Comparison of ENCODE assay signal across 12 cellular contexts in genomic region chr14:102071283-102071998, GRCh38. TPM values are rescaled to one million over a fixed set of nuclear protein-coding genes. Genes with fewer than 3 reads are reported as not detected.
A peak's percentile ranks its signal among the peaks of the same experiment; 100 is the strongest.
DNase-seq lines count a peak whose midpoint lies in the region; ATAC-seq, FAIRE-seq and TF ChIP-seq lines count a peak whose summit lies in the region.
"Had no signal": no experiment of that assay in that cellular context is flagged by ENCODE, and none has a peak within 500 bp of the region (broad histone marks: within the 10 kb centered on the region; RNA-seq: fewer than 3 reads in every experiment).

No MANE protein-coding gene starts in this region.

- H3K79me1 ChIP-seq in H1 (ENCODE audit: low read depth, low read length), result no peaks in the 10 kb centered on the region

- no peaks in the 10 kb centered on the region for H3K27me3 ChIP-seq in H1 (replicated peaks in 1 of 4; ENCODE audit: control insufficient read depth in 3 of 4, extremely low read depth in 1 of 4, insufficient read depth in 3 of 4, low read length in 3 of 4)

- H3K27me3 Mint-ChIP-seq in Calu3 (ENCODE audit: unreplicated experiment) (no peaks in the 10 kb centered on the region), natural killer cell (ENCODE audit: low read depth in 2 of 2) (no peaks in the 10 kb centered on the region)
- H3K27me3 Mint-ChIP-seq: naive thymus-derived CD8-positive, alpha-beta T cell; stimulated activated naive CD8-positive, alpha-beta T cell treated with anti-CD3 and anti-CD28 coated beads, Interleukin-15, Interleukin-2, amounts not matched to agents 100 ng/mL and 50 ng/mL, for 24 hours had no signal

- H3K4me1 Mint-ChIP-seq in Calu3 (ENCODE audit: low read depth, unreplicated experiment) (peaks cover 12% of the 10 kb centered on the region), natural killer cell (peaks cover 11% of the 10 kb centered on the region in 2 donors)

- no peak overlapping the region for H3K4ac ChIP-seq in H1 (replicated peaks; ENCODE audit: insufficient read length, low read depth, low read length)

- no peak overlapping the region for H3K9ac ChIP-seq in H1 (replicated peaks in 1 of 4; ENCODE audit: extremely low read depth in 1 of 4, low read depth in 3 of 4, low read length in 3 of 4)

- H3K9me3 ChIP-seq in H1 (ENCODE audit: insufficient read depth in 2 of 2, low read depth in 1 of 2, low read length in 1 of 2), result no peaks in the 10 kb centered on the region

- H3K27ac Mint-ChIP-seq in Calu3 (ENCODE audit: unreplicated experiment) (peak overlapping the region; percentile 98), natural killer cell (peak overlapping the region; percentile 7 to 52)
- H3K27ac Mint-ChIP-seq: stimulated activated naive CD8-positive, alpha-beta T cell treated with anti-CD3 and anti-CD28 coated beads, Interleukin-15, Interleukin-2, amounts not matched to agents 100 ng/mL and 50 ng/mL, for 24 hours had no signal

- TF ChIP-seq CTCF in Calu3 (IDR thresholded peaks at IDR 0.05; ENCODE audit: unreplicated experiment) (no peak), RWPE1 (conservative IDR thresholded peaks at IDR 0.05; ENCODE audit: low read depth) (no peak), H1 (IDR thresholded peaks at IDR 0.05; ENCODE audit: control extremely low read depth in 1 of 3, insufficient read depth in 1 of 3, low read depth in 1 of 3, low read length in 3 of 3) (no peak), natural killer cell (IDR thresholded peaks at IDR 0.05) (no peak)

- no peak overlapping the region for H4K91ac ChIP-seq in H1 (replicated peaks; ENCODE audit: insufficient read length, low read length)

- no peak for TF ChIP-seq EP300 in H1 (IDR thresholded peaks at IDR 0.05; ENCODE audit: borderline replicate concordance in 1 of 2, low read depth in 2 of 2, low read length in 2 of 2)

- no peak overlapping the region for H3K4me2 ChIP-seq in H1 (ENCODE audit: insufficient read depth in 1 of 2, low read depth in 2 of 2, low read length in 2 of 2)

- H2BK12ac ChIP-seq in H1 (ENCODE audit: low read depth, low read length), result no peak overlapping the region

- H3K27ac ChIP-seq in RWPE1 (peak overlapping the region; percentile 63), H1 (ENCODE audit: low read depth, low read length) (no peak overlapping the region)
- H3K27ac ChIP-seq: VCaP had no signal

- no peak overlapping the region for H2BK20ac ChIP-seq in H1 (ENCODE audit: low read length)

- ATAC-seq in natural killer cell, result peak in 2 of 3 donors; percentile 53 to 54
- ATAC-seq: naive thymus-derived CD8-positive, alpha-beta T cell had no signal

- no peak overlapping the region for H3K14ac ChIP-seq in H1 (ENCODE audit: insufficient read length)

- H3K4me1 ChIP-seq in H1 (replicated peaks in 1 of 4; ENCODE audit: control insufficient read depth in 3 of 4, insufficient read depth in 4 of 4, low read length in 3 of 4), result no peaks in the 10 kb centered on the region

- FAIRE-seq in H1 (lab: Jason Lieb, UNC), result no peak

- no peaks in the 10 kb centered on the region for H3K36me3 ChIP-seq in H1 (ENCODE audit: control insufficient read depth in 2 of 4, insufficient read depth in 4 of 4, low read length in 3 of 4)

- POLR2A ChIA-PET in RWPE1 (lab: Yijun Ruan, JAX; ENCODE audit: low non-redundant PET), result no interaction called here
- POLR2A ChIA-PET in H1 (lab: Charles Lee; ENCODE audit: partially characterized antibody), result no interaction called here

- no peaks in the 10 kb centered on the region for H3K79me2 ChIP-seq in H1 (ENCODE audit: control insufficient read depth in 1 of 2, insufficient read depth in 2 of 2, low read length in 2 of 2)

- H3K18ac ChIP-seq in H1 (ENCODE audit: extremely low read depth, low read length), result no peak overlapping the region

- intact Hi-C loops in Calu3 (cut with micrococcal nuclease; ENCODE audit: unreplicated experiment) (no loop called here), natural killer cell (cut with micrococcal nuclease) (no loop called here)

- H4K5ac ChIP-seq in H1 (ENCODE audit: insufficient read length, low read depth, low read length), result no peak overlapping the region

- H3K56ac ChIP-seq in H1 (replicated peaks; ENCODE audit: insufficient read length, low read depth, low read length), result peak overlapping the region; percentile 25

- H2BK120ac ChIP-seq in H1 (replicated peaks; ENCODE audit: low read depth, low read length), result no peak overlapping the region

- no peak overlapping the region for H2AFZ ChIP-seq in H1 (ENCODE audit: low read length)

- WGBS in H1 (ENCODE audit: extremely low coverage in 1 of 2, insufficient coverage in 1 of 2, insufficient read length in 1 of 2, insufficient replicate concordance in 2 of 2, low coverage in 1 of 2, low lambda C conversion rate in 2 of 2, missing lambda C conversion rate in 1 of 2), 2 experiments, result 89% methylated on average over 10 of the region's 10 CpGs; no CpG with 5 or more reads in 1 of the 2 experiments

- TF ChIP-seq POLR2A in H1 (IDR thresholded peaks at IDR 0.05; ENCODE audit: control extremely low read depth in 1 of 2, low read depth in 2 of 2, low read length in 2 of 2), result no peak

- H3K4me3 ChIP-seq in H1 (ENCODE audit: extremely low read depth in 1 of 4, insufficient read depth in 2 of 4, low read depth in 3 of 4, low read length in 4 of 4), result no peak overlapping the region

- TF ChIP-seq RAD21 in H1 (IDR thresholded peaks at IDR 0.05 in 1 of 2, conservative IDR thresholded peaks at IDR 0.05 in 1 of 2; ENCODE audit: low read depth in 2 of 2, low read length in 2 of 2), result no peak

- H3K23me2 ChIP-seq in H1 (ENCODE audit: low read depth, low read length), result no peaks in the 10 kb centered on the region

- no peak overlapping the region for H4K8ac ChIP-seq in H1 (ENCODE audit: extremely low read depth, insufficient read depth, low read length)

- H2BK5ac ChIP-seq in H1 (ENCODE audit: low read depth, low read length), result no peak overlapping the region

- BruUV-seq in Calu3 (replicated peaks; lab: Mats Ljungman, UMichigan), result TSS peak; percentile 6

- CTCF ChIA-PET in Calu3 (lab: Charles Lee) (interaction anchor here (0.5 to 1.3 kb wide), 7 partner anchors 8 to 1523 kb away, joined by 3 to 8 read pairs (median 3); no protein-coding TSS in a partner anchor), RWPE1 (lab: Yijun Ruan, JAX) (interaction anchor here (1.1 kb wide), 1 partner anchor 25 kb away, joined by 3 read pairs; no protein-coding TSS in a partner anchor), H1 (lab: Charles Lee; ENCODE audit: partially characterized antibody) (interaction anchor here (1.9 kb wide), 1 partner anchor 25 kb away, joined by 5 read pairs; no protein-coding TSS in a partner anchor)

- H3K23ac ChIP-seq in H1 (ENCODE audit: insufficient read length), result no peak overlapping the region

- H2BK15ac ChIP-seq in H1 (ENCODE audit: low read length), result no peak overlapping the region

- H3K36me3 Mint-ChIP-seq in Calu3 (ENCODE audit: insufficient read depth, unreplicated experiment) (peaks cover 18% of the 10 kb centered on the region), natural killer cell (no peaks in the 10 kb centered on the region)

- H2AK5ac ChIP-seq in H1 (ENCODE audit: low read depth, low read length), result no peak overlapping the region

- H3K9me3 Mint-ChIP-seq in Calu3 (ENCODE audit: low read depth, unreplicated experiment) (peaks cover 3% of the 10 kb centered on the region), natural killer cell (no peaks in the 10 kb centered on the region)
- H3K9me3 Mint-ChIP-seq: stimulated activated naive CD8-positive, alpha-beta T cell treated with anti-CD3 and anti-CD28 coated beads, Interleukin-15, Interleukin-2, amounts not matched to agents 100 ng/mL and 50 ng/mL, for 24 hours had no signal

- peak; percentile 67 for DNase-seq in Calu3
- DNase-seq in RWPE1 (ENCODE audit: low spot score), result no peak
- DNase-seq in H1 (ENCODE audit: low read depth in 1 of 2, low spot score in 2 of 2), result no peak
- DNase-seq in natural killer cell, result no peak
- DNase-seq in SHP77 (lab: John Stamatoyannopoulos, UW), result no peak
- DNase-seq in NCI-H524 (lab: John Stamatoyannopoulos, UW), result no peak
- DNase-seq in activated CD4-positive, CD25-positive, alpha-beta regulatory T cell (lab: John Stamatoyannopoulos, UW), result no peak
- no peak for DNase-seq in stimulated activated CD4-positive, alpha-beta T cell treated with anti-CD3 and anti-CD28 coated beads, Interleukin-1b, Interleukin-23, amount 100 ng/mL, for 48 hours
- DNase-seq: naive thymus-derived CD8-positive, alpha-beta T cell; NCI-H146 had no signal

- H4K20me1 ChIP-seq in H1 (replicated peaks in 1 of 2; ENCODE audit: control insufficient read depth in 1 of 2, insufficient read depth in 2 of 2, low read length in 2 of 2), result no peaks in the 10 kb centered on the region

- H3K4me3 Mint-ChIP-seq in Calu3 (ENCODE audit: low read depth, unreplicated experiment) (peak overlapping the region; percentile 40), natural killer cell (no peak overlapping the region)
- H3K4me3 Mint-ChIP-seq: naive thymus-derived CD8-positive, alpha-beta T cell; stimulated activated naive CD8-positive, alpha-beta T cell treated with anti-CD3 and anti-CD28 coated beads, Interleukin-15, Interleukin-2, amounts not matched to agents 100 ng/mL and 50 ng/mL, for 24 hours had no signal

TF ChIP-seq in H1, 55 proteins besides CTCF, POLR2A, EP300 and RAD21:
- no peak for TF ChIP-seq SUZ12 (IDR thresholded peaks at IDR 0.05; ENCODE audit: low read length)
- TF ChIP-seq SIX5 (IDR thresholded peaks at IDR 0.05; ENCODE audit: low read depth, low read length), result no peak
- no peak for TF ChIP-seq ZNF274 (IDR thresholded peaks at IDR 0.05; ENCODE audit: borderline replicate concordance, extremely low read depth, low read length)
- no peak for TF ChIP-seq CHD1 (IDR thresholded peaks at IDR 0.05; ENCODE audit: low read depth, low read length)
TF ChIP-seq in H1: peak in this region for 0.

RNA-seq across cellular contexts. Expression of gene HSP90AA1, which starts 15.4 kb away (rescaled TPM):
- total RNA-seq in Calu3 (2022) (1,038 and 1,111 TPM in 2 replicates), natural killer cell (100 to 1,000 TPM; 470 to 665 (median 663) TPM)
- 846 and 878 TPM in 2 replicates for total RNA-seq in H1 (2021; fragmentation: NEBNext Ultra II Directional; extraction: Animal tissue kit (Norgen Biotek cat#: 25700))
- polyA plus RNA-seq in H1 (2011; rRNA removed), result 207 and 339 TPM in 2 replicates
- 573 TPM for polyA plus RNA-seq in H1 (2011; cell fraction: cytosol; rRNA removed)
- polyA plus RNA-seq in H1 (2011; cell fraction: nucleus; rRNA removed), result 133 TPM
- 633 to 1,199 TPM (median 736 TPM) in 4 replicates for polyA plus RNA-seq in H1 (2012, experiment 1 of 2)
- polyA plus RNA-seq in H1 (2012, experiment 2 of 2), result 57.5 TPM
- 794 TPM for polyA plus RNA-seq in H1 (2013, experiment 1 of 2)
- polyA plus RNA-seq in H1 (2013, experiment 2 of 2), result 842 TPM
- polyA minus RNA-seq in H1 (2011; rRNA and poly(A)+ RNA removed), result 567 and 580 TPM in 2 replicates
- polyA minus RNA-seq in H1 (2011; cell fraction: cytosol; rRNA and poly(A)+ RNA removed), result 1,082 TPM
- 248 TPM for polyA minus RNA-seq in H1 (2011; cell fraction: nucleus; rRNA and poly(A)+ RNA removed)
